Comparison of ENCODE assay signal across 9 cellular contexts in genomic region chr7:128361463-128362441, GRCh38. TPM values are rescaled to one million over a fixed set of nuclear protein-coding genes. Genes with fewer than 3 reads are reported as not detected.
DNase-seq lines count a peak whose midpoint lies in the region; ATAC-seq and TF ChIP-seq lines count a peak whose summit lies in the region.
"Had no signal": no experiment of that assay in that cellular context is flagged by ENCODE, and none has a peak within 500 bp of the region (broad histone marks: within the 10 kb centered on the region; RNA-seq: fewer than 3 reads in every experiment).

Gene PRRT4 (minus strand): TSS chr7:128361690.

- TF ChIP-seq CTCF in WERI-Rb-1 (IDR thresholded peaks at IDR 0.05; ENCODE audit: low read depth, low read length): peak; percentile 21; the same call in 1 of the 2 replicates
- TF ChIP-seq CTCF in colonic mucosa (IDR thresholded peaks at IDR 0.05): no peak
- no peak for TF ChIP-seq CTCF in right lobe of liver (IDR thresholded peaks at IDR 0.05)

- H3K9me3 ChIP-seq in WERI-Rb-1 (ENCODE audit: severe bottlenecking) (no peaks in the 10 kb centered on the region), colonic mucosa (no peaks in the 10 kb centered on the region), right lobe of liver (no peaks in the 10 kb centered on the region)

- H3K27me3 ChIP-seq in WERI-Rb-1 (ENCODE audit: insufficient read depth, low read depth, severe bottlenecking) (no peaks in the 10 kb centered on the region), colonic mucosa (peaks cover 20% of the 10 kb centered on the region), right lobe of liver (no peaks in the 10 kb centered on the region)

- TF ChIP-seq POLR2A in right lobe of liver (IDR thresholded peaks at IDR 0.05): no peak

- no peaks in the 10 kb centered on the region for H3K4me1 ChIP-seq in colonic mucosa
- peaks cover 0 to 6% (median 0%) of the 10 kb centered on the region in 4 donors for H3K4me1 ChIP-seq in right lobe of liver

- DNase-seq in EL: peak; percentile 20
- DNase-seq in Kasumi-1 (lab: John Stamatoyannopoulos, UW): peak; percentile 52 to 73
- DNase-seq in WERI-Rb-1: peak; percentile 40
- DNase-seq in colonic mucosa: no peak
- peak in 2 of 3 donors; percentile 54 to 70 for DNase-seq in right lobe of liver
- peak; percentile 31 for DNase-seq in stimulated activated naive CD4-positive, alpha-beta T cell treated with Interleukin-2 at 50 U/mL for 16 hours (lab: John Stamatoyannopoulos, UW)
- DNase-seq in NCI-H1048 (lab: John Stamatoyannopoulos, UW): no peak
- no peak for DNase-seq in pons (ENCODE audit: low spot score)

- peak; percentile 76 to 83 (median 81) for ATAC-seq in right lobe of liver

- intact Hi-C loops in colonic mucosa (cut with DNase I) (no loop called here), right lobe of liver (cut with DNase I) (no loop called here)

- peak within 1 kb of the TSS in 1 of 2 donors; percentile 29 for H3K9ac ChIP-seq in colonic mucosa (ENCODE audit: low read depth in 2 of 2, low read length in 2 of 2)

- H3K4me3 ChIP-seq in WERI-Rb-1 (ENCODE audit: low read depth, low read length) (peak within 1 kb of the TSS; percentile 58), colonic mucosa (peak within 1 kb of the TSS; percentile 45), right lobe of liver (peak within 1 kb of the TSS; percentile 36 to 55 (median 41))

- WGBS in right lobe of liver (ENCODE audit: insufficient coverage, low coverage, low lambda C conversion rate, missing lambda C conversion rate): 4% methylated on average over 9 of the region's 84 CpGs

- H3K36me3 ChIP-seq in WERI-Rb-1 (no peaks in the 10 kb centered on the region), colonic mucosa (no peaks in the 10 kb centered on the region), right lobe of liver (no peaks in the 10 kb centered on the region)

- H3K27ac ChIP-seq in WERI-Rb-1: no peak within 1 kb of the TSS
- H3K27ac ChIP-seq in colonic mucosa: no peak within 1 kb of the TSS
- H3K27ac ChIP-seq in right lobe of liver: no peak within 1 kb of the TSS

RNA-seq across cellular contexts. Expression of gene PRRT4, which starts in this region (rescaled TPM):
- total RNA-seq in colonic mucosa (under 1 TPM in 1 of 2 donors, not detected in 1; 0.24 TPM), right lobe of liver (under 1 TPM in 4 of 6 experiments, not detected in 2; 0.11 to 0.32 (median 0.18) TPM)
- total RNA-seq: T-helper 1 cell treated with Interleukin-12 subunit alpha and Interleukin-12 subunit beta and Interleukin-4 antibody, amounts not matched to agents 30 ng/mL and 1 ng/mL, for 36 hours had no signal

Comparison
In these comparisons a context has a peak if more than half of its experiments do, and no peak if none do; other contexts are left out.
1. Peak in DNase-seq, ATAC-seq and H3K4me3 ChIP-seq in right lobe of liver; RNA of the gene not detected or under 1 TPM.
2. DNase-seq: peak in EL (single experiment), Kasumi-1 (2 of 2), WERI-Rb-1 (single experiment) and stimulated activated naive CD4-positive, alpha-beta T cell treated with Interleukin-2 at 50 U/mL for 16 hours (single experiment); none in colonic mucosa (single experiment), NCI-H1048 (single experiment) and pons (single experiment).
3. Peak in every context shown above with its lines, with median percentiles within 50 percentile points of each other: H3K4me3 ChIP-seq.